ENCODE assay signal across 32 cellular contexts in the genomic region with DNA sequence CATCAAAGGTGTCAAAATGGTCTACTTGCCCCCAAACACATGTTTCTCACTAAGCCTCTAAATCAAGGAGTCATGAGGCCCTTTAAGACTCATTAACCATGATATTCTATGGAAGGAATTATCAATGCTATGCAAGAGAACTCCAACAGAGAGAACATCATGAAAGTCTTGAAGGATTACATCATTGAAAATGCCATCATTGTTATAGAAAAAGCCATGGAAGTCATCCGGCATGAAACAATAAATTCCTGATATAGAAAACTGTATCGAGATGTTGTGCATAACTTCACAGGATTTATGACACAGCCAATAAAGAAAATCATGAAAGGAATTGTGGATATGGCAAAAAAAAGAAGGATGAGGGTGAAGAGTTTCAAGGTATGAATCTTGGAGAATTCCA.
"Had no signal": no experiment of that assay in that cellular context is flagged by ENCODE, and none has a peak within 500 bp of the region (broad histone marks: within the 10 kb centered on the region; RNA-seq: fewer than 3 reads in every experiment).

No MANE protein-coding gene starts in this region.

- H3K27ac ChIP-seq: adrenal gland, body of pancreas, brain microvascular endothelial cell, breast epithelium, VCaP had no signal

- FAIRE-seq: astrocyte, colon, TTC549 had no signal

- H3K4me1 ChIP-seq: adrenal gland, body of pancreas, breast epithelium had no signal

- H3K36me3 ChIP-seq: adrenal gland, brain microvascular endothelial cell, breast epithelium had no signal

- H3K9me3 ChIP-seq: adrenal gland, body of pancreas, breast epithelium had no signal

- DNase-seq: activated B cell treated with CpG ODN at 0.5 μM for 24 hours; activated CD4-positive, alpha-beta memory T cell treated with anti-CD3 and anti-CD28 coated beads for 36 hours; activated CD4-positive, alpha-beta T cell treated with anti-CD3 and anti-CD28 coated beads for 4 hours; activated CD4-positive, alpha-beta T cell treated with anti-CD3 and anti-CD28 coated beads, Interleukin-2, amount 10 ng/mL, durations not matched to agents 24 days and 14 days; activated CD4-positive, alpha-beta T cell treated with anti-CD3 and anti-CD28 coated beads, Interleukin-2, amount 50 U/mL, for 1 hour; activated CD4-positive, alpha-beta T cell treated with anti-CD3 and anti-CD28 coated beads, Interleukin-2, amount 50 U/mL, for 4 hours; activated CD4-positive, CD25-positive, alpha-beta regulatory T cell treated with anti-CD3 and anti-CD28 coated beads, Interleukin-2, amount 50 U/mL, for 72 hours; activated CD8-positive, alpha-beta memory T cell treated with anti-CD3 and anti-CD28 coated beads, Interleukin-2, amount 50 U/mL, for 4 hours; activated CD8-positive, alpha-beta T cell treated with anti-CD3 and anti-CD28 coated beads for 36 hours; activated effector memory CD4-positive, alpha-beta T cell treated with anti-CD3 and anti-CD28 coated beads, Interleukin-2, amount 50 U/mL, for 16 hours; activated gamma-delta T cell treated with Interleukin-2 at 50 U/mL for 16 hours; activated naive CD4-positive, alpha-beta T cell; activated naive CD4-positive, alpha-beta T cell treated with anti-CD3 and anti-CD28 coated beads for 36 hours; activated naive CD4-positive, alpha-beta T cell treated with anti-CD3 and anti-CD28 coated beads, Interleukin-2, amount 50 U/mL, for 16 hours; activated naive CD8-positive, alpha-beta T cell treated with anti-CD3 and anti-CD28 coated beads for 36 hours; activated T-cell treated with anti-CD3 and anti-CD28 coated beads for 4 hours; activated T-cell treated with anti-CD3 and anti-CD28 coated beads, Interleukin-2, amount 50 U/mL, for 1 hour; activated T-cell treated with anti-CD3 and anti-CD28 coated beads, Interleukin-2, amount 50 U/mL, for 4 hours; activated T-cell treated with anti-CD3 and anti-CD28 coated beads, Interleukin-2, amount 50 U/mL, for 72 hours; adrenal gland; amniotic stem cell; aorta; body of pancreas; brain microvascular endothelial cell; central memory CD4-positive, alpha-beta T cell; T-helper 2 cell; T-helper 9 cell had no signal

- H3K27me3 ChIP-seq: adrenal gland, body of pancreas, brain microvascular endothelial cell, breast epithelium had no signal

- H3K4me3 ChIP-seq: adrenal gland, body of pancreas, breast epithelium had no signal
